Comparison of ENCODE assay signal across 1 cellular context in genomic region chr11:11841605-11842425, GRCh38.
A peak's percentile ranks its signal among the peaks of the same experiment; 100 is the strongest.
TF ChIP-seq lines count a peak whose summit lies in the region.

A gene with protein sequence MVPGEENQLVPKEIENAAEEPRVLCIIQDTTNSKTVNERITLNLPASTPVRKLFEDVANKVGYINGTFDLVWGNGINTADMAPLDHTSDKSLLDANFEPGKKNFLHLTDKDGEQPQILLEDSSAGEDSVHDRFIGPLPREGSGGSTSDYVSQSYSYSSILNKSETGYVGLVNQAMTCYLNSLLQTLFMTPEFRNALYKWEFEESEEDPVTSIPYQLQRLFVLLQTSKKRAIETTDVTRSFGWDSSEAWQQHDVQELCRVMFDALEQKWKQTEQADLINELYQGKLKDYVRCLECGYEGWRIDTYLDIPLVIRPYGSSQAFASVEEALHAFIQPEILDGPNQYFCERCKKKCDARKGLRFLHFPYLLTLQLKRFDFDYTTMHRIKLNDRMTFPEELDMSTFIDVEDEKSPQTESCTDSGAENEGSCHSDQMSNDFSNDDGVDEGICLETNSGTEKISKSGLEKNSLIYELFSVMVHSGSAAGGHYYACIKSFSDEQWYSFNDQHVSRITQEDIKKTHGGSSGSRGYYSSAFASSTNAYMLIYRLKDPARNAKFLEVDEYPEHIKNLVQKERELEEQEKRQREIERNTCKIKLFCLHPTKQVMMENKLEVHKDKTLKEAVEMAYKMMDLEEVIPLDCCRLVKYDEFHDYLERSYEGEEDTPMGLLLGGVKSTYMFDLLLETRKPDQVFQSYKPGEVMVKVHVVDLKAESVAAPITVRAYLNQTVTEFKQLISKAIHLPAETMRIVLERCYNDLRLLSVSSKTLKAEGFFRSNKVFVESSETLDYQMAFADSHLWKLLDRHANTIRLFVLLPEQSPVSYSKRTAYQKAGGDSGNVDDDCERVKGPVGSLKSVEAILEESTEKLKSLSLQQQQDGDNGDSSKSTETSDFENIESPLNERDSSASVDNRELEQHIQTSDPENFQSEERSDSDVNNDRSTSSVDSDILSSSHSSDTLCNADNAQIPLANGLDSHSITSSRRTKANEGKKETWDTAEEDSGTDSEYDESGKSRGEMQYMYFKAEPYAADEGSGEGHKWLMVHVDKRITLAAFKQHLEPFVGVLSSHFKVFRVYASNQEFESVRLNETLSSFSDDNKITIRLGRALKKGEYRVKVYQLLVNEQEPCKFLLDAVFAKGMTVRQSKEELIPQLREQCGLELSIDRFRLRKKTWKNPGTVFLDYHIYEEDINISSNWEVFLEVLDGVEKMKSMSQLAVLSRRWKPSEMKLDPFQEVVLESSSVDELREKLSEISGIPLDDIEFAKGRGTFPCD (N-terminal part only) (plus strand): TSS chr11:11841972. CDS start chr11:11842186, 214 bp downstream.

TF ChIP-seq in HepG2, 621 proteins besides CTCF, POLR2A, EP300 and RAD21 (continued from another document and continues in another):
- TF ChIP-seq, protein P1, sequence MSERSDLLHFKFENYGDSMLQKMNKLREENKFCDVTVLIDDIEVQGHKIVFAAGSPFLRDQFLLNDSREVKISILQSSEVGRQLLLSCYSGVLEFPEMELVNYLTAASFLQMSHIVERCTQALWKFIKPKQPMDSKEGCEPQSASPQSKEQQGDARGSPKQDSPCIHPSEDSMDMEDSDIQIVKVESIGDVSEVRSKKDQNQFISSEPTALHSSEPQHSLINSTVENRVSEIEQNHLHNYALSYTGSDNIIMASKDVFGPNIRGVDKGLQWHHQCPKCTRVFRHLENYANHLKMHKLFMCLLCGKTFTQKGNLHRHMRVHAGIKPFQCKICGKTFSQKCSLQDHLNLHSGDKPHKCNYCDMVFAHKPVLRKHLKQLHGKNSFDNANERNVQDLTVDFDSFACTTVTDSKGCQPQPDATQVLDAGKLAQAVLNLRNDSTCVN (CRISPR knock-in tag; IDR thresholded peaks at IDR 0.05; ENCODE audit: borderline replicate concordance) = peak; percentile 53; the same call in 1 of the 2 replicates
- TF ChIP-seq ZNF691 (CRISPR knock-in tag; IDR thresholded peaks at IDR 0.05; ENCODE audit: borderline replicate concordance, low read depth) (peak; percentile 20; the same call in 1 of the 2 replicates), ZNF7 (CRISPR knock-in tag; IDR thresholded peaks at IDR 0.05) (peak; percentile 35; the same call in 1 of the 2 replicates), IKZF1 (IDR thresholded peaks at IDR 0.05) (no peak), MLLT10 (CRISPR knock-in tag; IDR thresholded peaks at IDR 0.05) (no peak), SRF (IDR thresholded peaks at IDR 0.05; ENCODE audit: low read depth, low read length) (no peak), NFIB (CRISPR knock-in tag; IDR thresholded peaks at IDR 0.05; ENCODE audit: borderline replicate concordance) (no peak), MTF2 (CRISPR knock-in tag; IDR thresholded peaks at IDR 0.05; ENCODE audit: borderline replicate concordance) (0 out of 2 replicates have a peak, but pooled peaks have one; percentile 22), ZNF746 (CRISPR knock-in tag; IDR thresholded peaks at IDR 0.05) (no peak), IKZF4 (CRISPR knock-in tag; IDR thresholded peaks at IDR 0.05; ENCODE audit: borderline replicate concordance, low read depth, not compliant biosample characterization) (peak; percentile 59), POLR2AphosphoS2 (IDR thresholded peaks at IDR 0.05; ENCODE audit: low read depth, low read length) (no peak), FOXK2 (IDR thresholded peaks at IDR 0.05) (no peak), ZNF619 (CRISPR knock-in tag; IDR thresholded peaks at IDR 0.05) (no peak), ZNF337 (CRISPR knock-in tag; IDR thresholded peaks at IDR 0.05; ENCODE audit: borderline replicate concordance, low read depth) (no peak), STAG1 (CRISPR knock-in tag; IDR thresholded peaks at IDR 0.05) (no peak), TARDBP (CRISPR knock-in tag; IDR thresholded peaks at IDR 0.05) (peak; percentile 56; the same call in 1 of the 2 replicates), JDP2 (CRISPR knock-in tag; IDR thresholded peaks at IDR 0.05; ENCODE audit: borderline replicate concordance) (no peak), ZNF709 (CRISPR knock-in tag; IDR thresholded peaks at IDR 0.05) (peak; percentile 89), NFKBIZ (CRISPR knock-in tag; IDR thresholded peaks at IDR 0.05) (no peak), CHCHD3 (CRISPR knock-in tag; IDR thresholded peaks at IDR 0.05) (0 out of 2 replicates have a peak, but pooled peaks have one; percentile 9), TCF7 (IDR thresholded peaks at IDR 0.05; ENCODE audit: low read depth) (no peak), NFATC3 (CRISPR knock-in tag; IDR thresholded peaks at IDR 0.05) (no peak), MAFG (CRISPR knock-in tag; IDR thresholded peaks at IDR 0.05) (no peak), TCF12 (IDR thresholded peaks at IDR 0.05) (no peak), TCF12 (CRISPR knock-in tag; IDR thresholded peaks at IDR 0.05) (peak; percentile 77), SYNCRIP (IDR thresholded peaks at IDR 0.05; ENCODE audit: insufficient read depth, low read depth, low read length) (no peak), ZNF235 (CRISPR knock-in tag; IDR thresholded peaks at IDR 0.05; ENCODE audit: borderline replicate concordance) (peak; percentile 85; the same call in 1 of the 2 replicates), MEIS2 (CRISPR knock-in tag; IDR thresholded peaks at IDR 0.05) (no peak), ZNF558 (CRISPR knock-in tag; IDR thresholded peaks at IDR 0.05; ENCODE audit: borderline replicate concordance) (no peak; the same call in 1 of the 2 replicates), SP5 (CRISPR knock-in tag; IDR thresholded peaks at IDR 0.05; ENCODE audit: borderline replicate concordance, low read depth) (peak; percentile 41; the same call in 1 of the 2 replicates), BORCS8-MEF2B (CRISPR knock-in tag; IDR thresholded peaks at IDR 0.05) (no peak), ZNF180 (CRISPR knock-in tag; IDR thresholded peaks at IDR 0.05; ENCODE audit: borderline replicate concordance, low read depth) (no peak), SPEN (CRISPR knock-in tag; IDR thresholded peaks at IDR 0.05; ENCODE audit: low read depth) (peak; percentile 93), ZNF530 (CRISPR knock-in tag; IDR thresholded peaks at IDR 0.05; ENCODE audit: low read depth) (no peak), ZSCAN12 (CRISPR knock-in tag; IDR thresholded peaks at IDR 0.05) (no peak), ONECUT2 (CRISPR knock-in tag; IDR thresholded peaks at IDR 0.05) (peak; percentile 95), GABPA (IDR thresholded peaks at IDR 0.05; ENCODE audit: low read depth, low read length) (no peak), GABPA (CRISPR knock-in tag; IDR thresholded peaks at IDR 0.05; ENCODE audit: low read depth) (no peak), ZC3H13 (CRISPR knock-in tag; IDR thresholded peaks at IDR 0.05) (no peak), ZNF576 (CRISPR knock-in tag; IDR thresholded peaks at IDR 0.05) (peak; percentile 49; the same call in 1 of the 2 replicates), HMG20A (CRISPR knock-in tag; IDR thresholded peaks at IDR 0.05; ENCODE audit: borderline replicate concordance) (0 out of 2 replicates have a peak, but pooled peaks have one; percentile 8), ZNF383 (CRISPR knock-in tag; IDR thresholded peaks at IDR 0.05; ENCODE audit: borderline replicate concordance) (no peak; the same call in 1 of the 2 replicates), ZNF777 (CRISPR knock-in tag; IDR thresholded peaks at IDR 0.05) (peak; percentile 96), KDM6A (CRISPR knock-in tag; IDR thresholded peaks at IDR 0.05; ENCODE audit: low read depth) (no peak), ZNF432 (CRISPR knock-in tag; IDR thresholded peaks at IDR 0.05; ENCODE audit: borderline replicate concordance) (no peak), ZNF772 (CRISPR knock-in tag; IDR thresholded peaks at IDR 0.05) (peak; percentile 86; the same call in 1 of the 2 replicates), ZNF83 (CRISPR knock-in tag; IDR thresholded peaks at IDR 0.05; ENCODE audit: borderline replicate concordance) (no peak; the same call in 1 of the 2 replicates), ZNF790 (CRISPR knock-in tag; IDR thresholded peaks at IDR 0.05; ENCODE audit: borderline replicate concordance) (peak; percentile 53; the same call in 1 of the 2 replicates)
- TF ChIP-seq, protein P2, sequence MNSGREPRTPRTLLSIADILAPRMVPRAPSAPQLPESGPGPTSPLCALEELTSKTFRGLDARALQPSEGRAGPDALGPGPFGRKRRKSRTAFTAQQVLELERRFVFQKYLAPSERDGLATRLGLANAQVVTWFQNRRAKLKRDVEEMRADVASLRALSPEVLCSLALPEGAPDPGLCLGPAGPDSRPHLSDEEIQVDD (CRISPR knock-in tag; IDR thresholded peaks at IDR 0.05; ENCODE audit: borderline replicate concordance) = no peak
- TF ChIP-seq, protein P3, sequence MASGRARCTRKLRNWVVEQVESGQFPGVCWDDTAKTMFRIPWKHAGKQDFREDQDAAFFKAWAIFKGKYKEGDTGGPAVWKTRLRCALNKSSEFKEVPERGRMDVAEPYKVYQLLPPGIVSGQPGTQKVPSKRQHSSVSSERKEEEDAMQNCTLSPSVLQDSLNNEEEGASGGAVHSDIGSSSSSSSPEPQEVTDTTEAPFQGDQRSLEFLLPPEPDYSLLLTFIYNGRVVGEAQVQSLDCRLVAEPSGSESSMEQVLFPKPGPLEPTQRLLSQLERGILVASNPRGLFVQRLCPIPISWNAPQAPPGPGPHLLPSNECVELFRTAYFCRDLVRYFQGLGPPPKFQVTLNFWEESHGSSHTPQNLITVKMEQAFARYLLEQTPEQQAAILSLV (CRISPR knock-in tag; IDR thresholded peaks at IDR 0.05; ENCODE audit: borderline replicate concordance) = peak; percentile 40; the same call in 1 of the 2 replicates
- TF ChIP-seq, protein P4, sequence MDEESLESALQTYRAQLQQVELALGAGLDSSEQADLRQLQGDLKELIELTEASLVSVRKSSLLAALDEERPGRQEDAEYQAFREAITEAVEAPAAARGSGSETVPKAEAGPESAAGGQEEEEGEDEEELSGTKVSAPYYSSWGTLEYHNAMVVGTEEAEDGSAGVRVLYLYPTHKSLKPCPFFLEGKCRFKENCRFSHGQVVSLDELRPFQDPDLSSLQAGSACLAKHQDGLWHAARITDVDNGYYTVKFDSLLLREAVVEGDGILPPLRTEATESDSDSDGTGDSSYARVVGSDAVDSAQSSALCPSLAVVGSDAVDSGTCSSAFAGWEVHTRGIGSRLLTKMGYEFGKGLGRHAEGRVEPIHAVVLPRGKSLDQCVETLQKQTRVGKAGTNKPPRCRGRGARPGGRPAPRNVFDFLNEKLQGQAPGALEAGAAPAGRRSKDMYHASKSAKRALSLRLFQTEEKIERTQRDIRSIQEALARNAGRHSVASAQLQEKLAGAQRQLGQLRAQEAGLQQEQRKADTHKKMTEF (CRISPR knock-in tag; IDR thresholded peaks at IDR 0.05) = peak; percentile 95
- TF ChIP-seq, protein P5, sequence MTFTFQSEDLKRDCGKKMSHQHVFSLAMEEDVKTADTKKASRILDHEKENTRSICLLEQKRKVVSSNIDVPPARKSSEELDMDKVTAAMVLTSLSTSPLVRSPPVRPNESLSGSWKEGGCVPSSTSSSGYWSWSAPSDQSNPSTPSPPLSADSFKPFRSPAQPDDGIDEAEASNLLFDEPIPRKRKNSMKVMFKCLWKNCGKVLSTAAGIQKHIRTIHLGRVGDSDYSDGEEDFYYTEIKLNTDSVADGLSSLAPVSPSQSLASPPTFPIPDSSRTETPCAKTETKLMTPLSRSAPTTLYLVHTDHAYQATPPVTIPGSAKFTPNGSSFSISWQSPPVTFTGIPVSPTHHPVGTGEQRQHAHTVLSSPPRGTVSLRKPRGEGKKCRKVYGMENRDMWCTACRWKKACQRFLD (CRISPR knock-in tag; IDR thresholded peaks at IDR 0.05; ENCODE audit: borderline replicate concordance) = no peak; the same call in 1 of the 2 replicates
- TF ChIP-seq, protein P6, sequence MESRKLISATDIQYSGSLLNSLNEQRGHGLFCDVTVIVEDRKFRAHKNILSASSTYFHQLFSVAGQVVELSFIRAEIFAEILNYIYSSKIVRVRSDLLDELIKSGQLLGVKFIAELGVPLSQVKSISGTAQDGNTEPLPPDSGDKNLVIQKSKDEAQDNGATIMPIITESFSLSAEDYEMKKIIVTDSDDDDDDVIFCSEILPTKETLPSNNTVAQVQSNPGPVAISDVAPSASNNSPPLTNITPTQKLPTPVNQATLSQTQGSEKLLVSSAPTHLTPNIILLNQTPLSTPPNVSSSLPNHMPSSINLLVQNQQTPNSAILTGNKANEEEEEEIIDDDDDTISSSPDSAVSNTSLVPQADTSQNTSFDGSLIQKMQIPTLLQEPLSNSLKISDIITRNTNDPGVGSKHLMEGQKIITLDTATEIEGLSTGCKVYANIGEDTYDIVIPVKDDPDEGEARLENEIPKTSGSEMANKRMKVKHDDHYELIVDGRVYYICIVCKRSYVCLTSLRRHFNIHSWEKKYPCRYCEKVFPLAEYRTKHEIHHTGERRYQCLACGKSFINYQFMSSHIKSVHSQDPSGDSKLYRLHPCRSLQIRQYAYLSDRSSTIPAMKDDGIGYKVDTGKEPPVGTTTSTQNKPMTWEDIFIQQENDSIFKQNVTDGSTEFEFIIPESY (CRISPR knock-in tag; IDR thresholded peaks at IDR 0.05) = peak; percentile 19; the same call in 1 of the 2 replicates
